Comparison of ENCODE assay signal across 15 cellular contexts in genomic region chr17:75809631-75810111, GRCh38. TPM values are rescaled to one million over a fixed set of nuclear protein-coding genes. Genes with fewer than 3 reads are reported as not detected.
DNase-seq lines count a peak whose midpoint lies in the region; ATAC-seq, FAIRE-seq and TF ChIP-seq lines count a peak whose summit lies in the region.
"Had no signal": no experiment of that assay in that cellular context is flagged by ENCODE, and none has a peak within 500 bp of the region (broad histone marks: within the 10 kb centered on the region; RNA-seq: fewer than 3 reads in every experiment).

No MANE protein-coding gene starts in this region.

- no peak overlapping the region for H2BK120ac ChIP-seq in H9 (ENCODE audit: low read depth, low read length, poor library complexity, severe bottlenecking)

- no peak overlapping the region for H2BK20ac ChIP-seq in H9 (ENCODE audit: low read depth, low read length, poor library complexity, severe bottlenecking)

- H3K36me3 Mint-ChIP-seq in H9 (ENCODE audit: insufficient read depth in 1 of 3, low read depth in 3 of 3) = peaks cover 6 to 45% (median 35%) of the 10 kb centered on the region in 3 experiments; a peak in 6 of 7 replicates
- peaks cover 25% of the 10 kb centered on the region for H3K36me3 Mint-ChIP-seq in endodermal cell (ENCODE audit: low read depth)
- H3K36me3 Mint-ChIP-seq in stimulated activated effector memory CD8-positive, alpha-beta T cell treated with anti-CD3 and anti-CD28 coated beads, Interleukin-12 subunit alpha, Interleukin-12 subunit beta, amount 100 ng/mL, for 72 hours = peaks cover 49% of the 10 kb centered on the region
- H3K36me3 Mint-ChIP-seq: IgD-negative memory B cell had no signal

- H4K8ac ChIP-seq in H9 (replicated peaks; ENCODE audit: insufficient read length, low read depth, low read length) = no peak overlapping the region

- H3K27me3 Mint-ChIP-seq in H9 (ENCODE audit: low read depth) (no peaks in the 10 kb centered on the region), endodermal cell (ENCODE audit: insufficient read depth) (no peaks in the 10 kb centered on the region)
- H3K27me3 Mint-ChIP-seq: IgD-negative memory B cell had no signal

- no TSS peak for BruUV-seq in HepG2 (replicated peaks; lab: Mats Ljungman, UMichigan)

- no peak for TF ChIP-seq EP300 in HepG2 (IDR thresholded peaks at IDR 0.05; ENCODE audit: low read depth in 2 of 2, low read length in 2 of 2)
- no peak for TF ChIP-seq EP300 in HepG2 (CRISPR knock-in tag; IDR thresholded peaks at IDR 0.05; ENCODE audit: borderline replicate concordance)

- no peaks in the 10 kb centered on the region for H3K9me3 Mint-ChIP-seq in H9
- H3K9me3 Mint-ChIP-seq in endodermal cell = no peaks in the 10 kb centered on the region
- no peaks in the 10 kb centered on the region for H3K9me3 Mint-ChIP-seq in stimulated activated effector memory CD8-positive, alpha-beta T cell treated with anti-CD3 and anti-CD28 coated beads, Interleukin-12 subunit alpha, Interleukin-12 subunit beta, amount 100 ng/mL, for 72 hours
- H3K9me3 Mint-ChIP-seq: HFFc6, IgD-negative memory B cell had no signal

- no peaks in the 10 kb centered on the region for H3K9me3 ChIP-seq in H9 (ENCODE audit: control insufficient read depth, low read depth, low read length)
- H3K9me3 ChIP-seq in endodermal cell (ENCODE audit: control insufficient read depth, low read length) = no peaks in the 10 kb centered on the region
- no peaks in the 10 kb centered on the region for H3K9me3 ChIP-seq in HepG2 (ENCODE audit: low read length)
- H3K9me3 ChIP-seq: Caco-2, Peyer's patch had no signal

- in situ Hi-C loops in HepG2 (cut with HindIII; ENCODE audit: extremely low pct_ligation_motif_present, low pct_unique_long_range_greater_than_20kb) = no loop called here

- H3K27ac Mint-ChIP-seq in H9 = no peak overlapping the region; a peak in 1 of 7 replicates
- no peak overlapping the region for H3K27ac Mint-ChIP-seq in endodermal cell
- H3K27ac Mint-ChIP-seq in stimulated activated effector memory CD8-positive, alpha-beta T cell treated with anti-CD3 and anti-CD28 coated beads, Interleukin-12 subunit alpha, Interleukin-12 subunit beta, amount 100 ng/mL, for 72 hours = peak overlapping the region; percentile 8
- H3K27ac Mint-ChIP-seq: HFFc6 had no signal

- DNase-seq in H9 (peak; percentile 28), endodermal cell (peak; percentile 45), HepG2 (ENCODE audit: low spot score) (no peak), HCEC 1CT (no peak), hypothalamus (lab: John Stamatoyannopoulos, UW) (no peak), NCI-H1436 treated with DMSO at 0.1 percent for 48 hours (lab: John Stamatoyannopoulos, UW) (no peak), SIG-M5 treated with dmso at 0.1 percent for 504 hours (lab: John Stamatoyannopoulos, UW; ENCODE audit: unreplicated experiment) (no peak)
- no peak for DNase-seq in stimulated activated effector memory CD8-positive, alpha-beta T cell treated with anti-CD3 and anti-CD28 coated beads, Interleukin-12 subunit alpha, Interleukin-12 subunit beta, amount 100 ng/mL, for 72 hours (ENCODE audit: low spot score in 2 of 2)
- DNase-seq: activated CD4-positive, CD25-positive, alpha-beta regulatory T cell; activated effector memory CD4-positive, alpha-beta T cell treated with Interleukin-2 at 50 U/mL for 16 hours; Caco-2; HFFc6; NCI-H1105 treated with DMSO at 0.1 percent for 48 hours had no signal

- no peak overlapping the region for H3K14ac ChIP-seq in H9 (ENCODE audit: insufficient read depth, low read length)

- H3K27me3 ChIP-seq in H9 (ENCODE audit: insufficient read depth, low read length) (no peaks in the 10 kb centered on the region), endodermal cell (ENCODE audit: control insufficient read depth, insufficient read depth, low read length, poor library complexity, severe bottlenecking) (no peaks in the 10 kb centered on the region), HepG2 (ENCODE audit: control insufficient read depth in 1 of 2, insufficient read depth in 2 of 2, low read length in 2 of 2) (no peaks in the 10 kb centered on the region)
- H3K27me3 ChIP-seq: Peyer's patch had no signal

- no peak overlapping the region for H4K91ac ChIP-seq in H9 (ENCODE audit: insufficient read length, low read depth, low read length)

- POLR2A ChIA-PET in HepG2 (lab: Yijun Ruan, JAX) = no interaction called here

- H4K20me1 ChIP-seq in H9 (ENCODE audit: control insufficient read depth, insufficient read depth, insufficient read length) (no peaks in the 10 kb centered on the region), HepG2 (ENCODE audit: insufficient read depth, low read length) (no peaks in the 10 kb centered on the region)

- H3K4me3 ChIP-seq in endodermal cell (ENCODE audit: low read length) (no peak overlapping the region), HepG2 (replicated peaks in 1 of 3; ENCODE audit: insufficient read depth in 1 of 3, low read depth in 2 of 3, low read length in 3 of 3) (no peak overlapping the region)
- H3K4me3 ChIP-seq: Peyer's patch had no signal

- H3K79me2 ChIP-seq in H9 (ENCODE audit: insufficient read depth, low read length) (no peaks in the 10 kb centered on the region), HepG2 (ENCODE audit: insufficient read depth, low read length) (peaks cover 7% of the 10 kb centered on the region)

- no peak overlapping the region for H2BK5ac ChIP-seq in H9 (ENCODE audit: insufficient read length, low read length)

- H3T11ph ChIP-seq in H9 (ENCODE audit: low read length) = no peak overlapping the region

- H3K23ac ChIP-seq in H9 (ENCODE audit: insufficient read length, low read depth, low read length) = no peak overlapping the region

- H3K36me3 ChIP-seq in endodermal cell (ENCODE audit: control insufficient read depth, insufficient read depth, low read length) = peaks cover 41% of the 10 kb centered on the region
- H3K36me3 ChIP-seq in HepG2 (replicated peaks in 1 of 2; ENCODE audit: control insufficient read depth in 1 of 2, insufficient read depth in 2 of 2, low read length in 2 of 2) = peaks cover 44 to 59% of the 10 kb centered on the region in 2 experiments

- H2BK15ac ChIP-seq in H9 (ENCODE audit: low read depth, low read length) = no peak overlapping the region

- CTCF ChIA-PET in HepG2 (lab: Yijun Ruan, JAX; ENCODE audit: low intra/inter-chr PET ratio, low total read pairs) = no interaction called here

- no peak for TF ChIP-seq CTCF in H9 (conservative IDR thresholded peaks at IDR 0.05)
- no peak for TF ChIP-seq CTCF in endodermal cell (conservative IDR thresholded peaks at IDR 0.05)
- no peak for TF ChIP-seq CTCF in HepG2 (CRISPR knock-in tag; IDR thresholded peaks at IDR 0.05)

- no peaks in the 10 kb centered on the region for H3K4me1 ChIP-seq in H9 (ENCODE audit: insufficient read depth, low read length)
- H3K4me1 ChIP-seq in endodermal cell (ENCODE audit: control insufficient read depth, insufficient read depth, low read length) = no peaks in the 10 kb centered on the region
- H3K4me1 ChIP-seq in HepG2 (ENCODE audit: insufficient read depth, low read length) = no peaks in the 10 kb centered on the region
- H3K4me1 ChIP-seq: Peyer's patch had no signal

- intact Hi-C loops in HepG2 (cut with micrococcal nuclease; ENCODE audit: unreplicated experiment) = no loop called here

- WGBS in H9 (ENCODE audit: extremely low coverage, insufficient read length, low lambda C conversion rate) = no CpG with 5 or more reads among the region's 24 CpGs
- 96 to 97% methylated on average over 17 to 24 of the region's 24 CpGs for WGBS in endodermal cell (ENCODE audit: insufficient coverage in 1 of 2, insufficient read length in 1 of 2), 2 experiments
- 96% methylated on average over 24 of the region's 24 CpGs for WGBS in HepG2 (ENCODE audit: low lambda C conversion rate)

- no peak overlapping the region for H3K18ac ChIP-seq in H9 (ENCODE audit: insufficient read length, low read depth, low read length)

- H3K27ac ChIP-seq in H9 (ENCODE audit: insufficient read length, low read depth, low read length) (no peak overlapping the region), endodermal cell (ENCODE audit: low read depth, low read length) (peak overlapping the region; percentile 49), HepG2 (ENCODE audit: extremely low read length, insufficient read depth, low read length) (no peak overlapping the region)

- no peak overlapping the region for H4K5ac ChIP-seq in H9 (ENCODE audit: insufficient read length, low read depth, low read length)

- H2BK12ac ChIP-seq in H9 (ENCODE audit: insufficient read length, low read depth, low read length) = no peak overlapping the region

- no peak overlapping the region for H3K4me3 Mint-ChIP-seq in H9
- no peak overlapping the region for H3K4me3 Mint-ChIP-seq in endodermal cell
- H3K4me3 Mint-ChIP-seq in stimulated activated effector memory CD8-positive, alpha-beta T cell treated with anti-CD3 and anti-CD28 coated beads, Interleukin-12 subunit alpha, Interleukin-12 subunit beta, amount 100 ng/mL, for 72 hours = no peak overlapping the region
- H3K4me3 Mint-ChIP-seq: HFFc6 had no signal

- no peaks in the 10 kb centered on the region for H3K79me1 ChIP-seq in H9 (ENCODE audit: insufficient read depth, low read depth, low read length, poor library complexity, severe bottlenecking)

- no peak overlapping the region for H3K56ac ChIP-seq in H9 (ENCODE audit: insufficient read length, low read depth, low read length)

- no peak for TF ChIP-seq POLR2A in HepG2 (IDR thresholded peaks at IDR 0.05; ENCODE audit: insufficient read depth in 1 of 2, low read depth in 2 of 2, low read length in 2 of 2)

- no peak for FAIRE-seq in HepG2 (lab: Jason Lieb, UNC)

- H3K4ac ChIP-seq in H9 (ENCODE audit: low read depth, low read length) = no peak overlapping the region

- H3K23me2 ChIP-seq in H9 (ENCODE audit: insufficient read length, low read depth, low read length, poor library complexity, severe bottlenecking) = no peaks in the 10 kb centered on the region

- no peak for TF ChIP-seq RAD21 in HepG2 (CRISPR knock-in tag; IDR thresholded peaks at IDR 0.05)

- no peak overlapping the region for H2AK5ac ChIP-seq in H9 (ENCODE audit: insufficient read length, low read length)

- H2AFZ ChIP-seq in H9 (ENCODE audit: low read length) (no peak overlapping the region), HepG2 (ENCODE audit: low read length) (no peak overlapping the region)

- H3K4me2 ChIP-seq in H9 (ENCODE audit: insufficient read depth, insufficient read length, low read length) (no peak overlapping the region), HepG2 (ENCODE audit: low read depth, low read length) (no peak overlapping the region)

- H3K9ac ChIP-seq in H9 (ENCODE audit: extremely low read depth, insufficient read length, low read length) = no peak overlapping the region
- H3K9ac ChIP-seq in endodermal cell (ENCODE audit: extremely low read depth, low read length, poor library complexity, severe bottlenecking) = no peak overlapping the region
- no peak overlapping the region for H3K9ac ChIP-seq in HepG2 (ENCODE audit: insufficient read depth, low read depth, low read length)

- H3K4me1 Mint-ChIP-seq in H9 (no peaks in the 10 kb centered on the region), endodermal cell (no peaks in the 10 kb centered on the region)
- H3K4me1 Mint-ChIP-seq in stimulated activated effector memory CD8-positive, alpha-beta T cell treated with anti-CD3 and anti-CD28 coated beads, Interleukin-12 subunit alpha, Interleukin-12 subunit beta, amount 100 ng/mL, for 72 hours = peaks cover 8% of the 10 kb centered on the region

- no peak for ATAC-seq in HepG2
- ATAC-seq in stimulated activated effector memory CD8-positive, alpha-beta T cell treated with anti-CD3 and anti-CD28 coated beads, Interleukin-12 subunit alpha, Interleukin-12 subunit beta, amount 100 ng/mL, for 72 hours = no peak

RNA-seq across cellular contexts. Expression of gene UNK, which starts 25.1 kb away (rescaled TPM):
- 35.6 and 36.4 TPM in 2 replicates for total RNA-seq in H9 (2021)
- 10 to 100 TPM; 38.0 to 39.0 TPM for total RNA-seq in endodermal cell
- 40.1 TPM for polyA plus RNA-seq in endodermal cell (2013, experiment 1 of 2)
- 37.5 TPM for polyA plus RNA-seq in endodermal cell (2013, experiment 2 of 2)
- 28.6 and 33.0 TPM in 2 replicates for total RNA-seq in HepG2 (2016; rRNA removed; fragmentation: Illumina TruSeq; extraction: Trizol)
- total RNA-seq in HepG2 (2016; cell fraction: cytosol; rRNA removed; fragmentation: Illumina TruSeq; extraction: Trizol; ENCODE audit: low read depth) = 37.2 and 44.0 TPM in 2 replicates
- total RNA-seq in HepG2 (2016; cell fraction: insoluble cytoplasmic fraction; rRNA removed; fragmentation: Illumina TruSeq; extraction: Trizol) = 21.2 and 33.0 TPM in 2 replicates
- total RNA-seq in HepG2 (2016; cell fraction: membrane; rRNA removed; fragmentation: Illumina TruSeq; extraction: Trizol) = 58.6 and 59.5 TPM in 2 replicates
- 38.6 and 43.6 TPM in 2 replicates for total RNA-seq in HepG2 (2016; cell fraction: nucleus; rRNA removed; fragmentation: Illumina TruSeq; extraction: Trizol)
- 30.7 and 31.6 TPM in 2 replicates for polyA plus RNA-seq in HepG2 (2011; rRNA removed)
- 18.7 and 21.7 TPM in 2 replicates for polyA plus RNA-seq in HepG2 (2011; cell fraction: cytosol; rRNA removed)
- 50.0 and 56.4 TPM in 2 replicates for polyA plus RNA-seq in HepG2 (2011; cell fraction: nucleus; rRNA removed)
- 20.8 and 23.9 TPM in 2 replicates for polyA plus RNA-seq in HepG2 (2012)
- polyA plus RNA-seq in HepG2 (2016; cell fraction: cytosol; fragmentation: Illumina TruSeq; extraction: Trizol; ENCODE audit: low read depth) = 55.3 and 62.7 TPM in 2 replicates
- polyA plus RNA-seq in HepG2 (2016; cell fraction: insoluble cytoplasmic fraction; fragmentation: Illumina TruSeq; extraction: Trizol; ENCODE audit: low read depth) = 28.7 and 35.1 TPM in 2 replicates
- polyA plus RNA-seq in HepG2 (2016; cell fraction: membrane; fragmentation: Illumina TruSeq; extraction: Trizol; ENCODE audit: low read depth) = 64.7 and 69.9 TPM in 2 replicates
- 52.8 and 60.0 TPM in 2 replicates for polyA plus RNA-seq in HepG2 (2016; cell fraction: nucleus; fragmentation: Illumina TruSeq; extraction: Trizol; ENCODE audit: insufficient read depth, low read depth)
- polyA minus RNA-seq in HepG2 (2011; rRNA and poly(A)+ RNA removed; ENCODE audit: low replicate concordance) = 24.3 and 28.1 TPM in 2 replicates
- polyA minus RNA-seq in HepG2 (2011; cell fraction: cytosol; rRNA and poly(A)+ RNA removed) = 10.4 and 14.9 TPM in 2 replicates
- polyA minus RNA-seq in HepG2 (2011; cell fraction: nucleus; rRNA and poly(A)+ RNA removed) = 78.9 and 91.3 TPM in 2 replicates

RNA-seq across cellular contexts. Expression of gene UNC13D, which starts 34.5 kb away (rescaled TPM):
- total RNA-seq in H9 (2021) (6.3 and 6.8 TPM in 2 replicates), endodermal cell (1 to 10 TPM; 6.3 to 6.4 TPM), HepG2 (2016; rRNA removed; fragmentation: Illumina TruSeq; extraction: Trizol) (27.2 and 42.7 TPM in 2 replicates)
- polyA plus RNA-seq in endodermal cell (2013, experiment 1 of 2) = 1.1 TPM
- 2.6 TPM for polyA plus RNA-seq in endodermal cell (2013, experiment 2 of 2)
- total RNA-seq in HepG2 (2016; cell fraction: cytosol; rRNA removed; fragmentation: Illumina TruSeq; extraction: Trizol; ENCODE audit: low read depth) = 14.5 and 15.7 TPM in 2 replicates
- total RNA-seq in HepG2 (2016; cell fraction: insoluble cytoplasmic fraction; rRNA removed; fragmentation: Illumina TruSeq; extraction: Trizol) = 22.9 and 43.4 TPM in 2 replicates
- 23.8 and 27.2 TPM in 2 replicates for total RNA-seq in HepG2 (2016; cell fraction: membrane; rRNA removed; fragmentation: Illumina TruSeq; extraction: Trizol)
- 38.7 and 48.5 TPM in 2 replicates for total RNA-seq in HepG2 (2016; cell fraction: nucleus; rRNA removed; fragmentation: Illumina TruSeq; extraction: Trizol)
- polyA plus RNA-seq in HepG2 (2011; rRNA removed) = 29.7 and 40.0 TPM in 2 replicates
- polyA plus RNA-seq in HepG2 (2011; cell fraction: cytosol; rRNA removed) = 7.5 and 12.9 TPM in 2 replicates
- polyA plus RNA-seq in HepG2 (2011; cell fraction: nucleus; rRNA removed) = 244 and 327 TPM in 2 replicates
- 21.7 and 27.3 TPM in 2 replicates for polyA plus RNA-seq in HepG2 (2012)
- polyA plus RNA-seq in HepG2 (2016; cell fraction: cytosol; fragmentation: Illumina TruSeq; extraction: Trizol; ENCODE audit: low read depth) = 6.0 and 6.9 TPM in 2 replicates
- polyA plus RNA-seq in HepG2 (2016; cell fraction: insoluble cytoplasmic fraction; fragmentation: Illumina TruSeq; extraction: Trizol; ENCODE audit: low read depth) = 21.6 and 29.9 TPM in 2 replicates
- polyA plus RNA-seq in HepG2 (2016; cell fraction: membrane; fragmentation: Illumina TruSeq; extraction: Trizol; ENCODE audit: low read depth) = 17.3 and 18.9 TPM in 2 replicates
- polyA plus RNA-seq in HepG2 (2016; cell fraction: nucleus; fragmentation: Illumina TruSeq; extraction: Trizol; ENCODE audit: insufficient read depth, low read depth) = 126 and 127 TPM in 2 replicates
- 76.6 and 82.7 TPM in 2 replicates for polyA minus RNA-seq in HepG2 (2011; rRNA and poly(A)+ RNA removed; ENCODE audit: low replicate concordance)
- 20.3 and 24.5 TPM in 2 replicates for polyA minus RNA-seq in HepG2 (2011; cell fraction: cytosol; rRNA and poly(A)+ RNA removed)
- 59.1 and 68.5 TPM in 2 replicates for polyA minus RNA-seq in HepG2 (2011; cell fraction: nucleus; rRNA and poly(A)+ RNA removed)

RNA-seq across cellular contexts. Expression of gene GALK1, which starts 44.7 kb away (rescaled TPM):
- total RNA-seq in H9 (2021) = 36.7 and 38.4 TPM in 2 replicates
- 10 to 100 TPM; 26.7 to 33.2 TPM for total RNA-seq in endodermal cell
- 25.1 TPM for polyA plus RNA-seq in endodermal cell (2013, experiment 1 of 2)
- 22.8 TPM for polyA plus RNA-seq in endodermal cell (2013, experiment 2 of 2)
- 93.6 and 95.6 TPM in 2 replicates for total RNA-seq in HepG2 (2016; rRNA removed; fragmentation: Illumina TruSeq; extraction: Trizol)
- 31.6 and 39.5 TPM in 2 replicates for total RNA-seq in HepG2 (2016; cell fraction: cytosol; rRNA removed; fragmentation: Illumina TruSeq; extraction: Trizol; ENCODE audit: low read depth)
- total RNA-seq in HepG2 (2016; cell fraction: insoluble cytoplasmic fraction; rRNA removed; fragmentation: Illumina TruSeq; extraction: Trizol) = 94.0 and 98.0 TPM in 2 replicates
- 35.0 and 44.2 TPM in 2 replicates for total RNA-seq in HepG2 (2016; cell fraction: membrane; rRNA removed; fragmentation: Illumina TruSeq; extraction: Trizol)
- 44.3 and 48.9 TPM in 2 replicates for total RNA-seq in HepG2 (2016; cell fraction: nucleus; rRNA removed; fragmentation: Illumina TruSeq; extraction: Trizol)
- 59.9 and 93.0 TPM in 2 replicates for polyA plus RNA-seq in HepG2 (2011; rRNA removed)
- 65.7 and 112 TPM in 2 replicates for polyA plus RNA-seq in HepG2 (2011; cell fraction: cytosol; rRNA removed)
- polyA plus RNA-seq in HepG2 (2011; cell fraction: nucleus; rRNA removed) = 162 and 164 TPM in 2 replicates
- 57.4 and 59.7 TPM in 2 replicates for polyA plus RNA-seq in HepG2 (2012)
- 29.0 and 30.8 TPM in 2 replicates for polyA plus RNA-seq in HepG2 (2016; cell fraction: cytosol; fragmentation: Illumina TruSeq; extraction: Trizol; ENCODE audit: low read depth)
- 86.3 and 86.5 TPM in 2 replicates for polyA plus RNA-seq in HepG2 (2016; cell fraction: insoluble cytoplasmic fraction; fragmentation: Illumina TruSeq; extraction: Trizol; ENCODE audit: low read depth)
- 25.3 and 27.1 TPM in 2 replicates for polyA plus RNA-seq in HepG2 (2016; cell fraction: membrane; fragmentation: Illumina TruSeq; extraction: Trizol; ENCODE audit: low read depth)
- polyA plus RNA-seq in HepG2 (2016; cell fraction: nucleus; fragmentation: Illumina TruSeq; extraction: Trizol; ENCODE audit: insufficient read depth, low read depth) = 72.3 and 78.9 TPM in 2 replicates
- polyA minus RNA-seq in HepG2 (2011; rRNA and poly(A)+ RNA removed; ENCODE audit: low replicate concordance) = 28.9 and 121 TPM in 2 replicates
- 45.9 and 49.6 TPM in 2 replicates for polyA minus RNA-seq in HepG2 (2011; cell fraction: cytosol; rRNA and poly(A)+ RNA removed)
- 26.3 and 28.6 TPM in 2 replicates for polyA minus RNA-seq in HepG2 (2011; cell fraction: nucleus; rRNA and poly(A)+ RNA removed)

RNA-seq across cellular contexts. Expression of gene WBP2, which starts 45.5 kb away (rescaled TPM):
- total RNA-seq in H9 (2021) = 59.2 and 63.2 TPM in 2 replicates
- 10 to 100 TPM; 74.3 to 82.7 TPM for total RNA-seq in endodermal cell
- polyA plus RNA-seq in endodermal cell (2013, experiment 1 of 2) = 89.2 TPM
- 87.4 TPM for polyA plus RNA-seq in endodermal cell (2013, experiment 2 of 2)
- 28.2 and 29.2 TPM in 2 replicates for total RNA-seq in HepG2 (2016; rRNA removed; fragmentation: Illumina TruSeq; extraction: Trizol)
- total RNA-seq in HepG2 (2016; cell fraction: cytosol; rRNA removed; fragmentation: Illumina TruSeq; extraction: Trizol; ENCODE audit: low read depth) = 15.4 and 19.3 TPM in 2 replicates
- 23.5 and 33.2 TPM in 2 replicates for total RNA-seq in HepG2 (2016; cell fraction: insoluble cytoplasmic fraction; rRNA removed; fragmentation: Illumina TruSeq; extraction: Trizol)
- total RNA-seq in HepG2 (2016; cell fraction: membrane; rRNA removed; fragmentation: Illumina TruSeq; extraction: Trizol) = 22.1 and 25.3 TPM in 2 replicates
- 17.9 and 23.5 TPM in 2 replicates for total RNA-seq in HepG2 (2016; cell fraction: nucleus; rRNA removed; fragmentation: Illumina TruSeq; extraction: Trizol)
- 29.5 and 34.6 TPM in 2 replicates for polyA plus RNA-seq in HepG2 (2011; rRNA removed)
- polyA plus RNA-seq in HepG2 (2011; cell fraction: cytosol; rRNA removed) = 24.9 and 26.1 TPM in 2 replicates
- polyA plus RNA-seq in HepG2 (2011; cell fraction: nucleus; rRNA removed) = 77.1 and 77.4 TPM in 2 replicates
- polyA plus RNA-seq in HepG2 (2012) = 95.2 and 97.1 TPM in 2 replicates
- 14.4 and 17.2 TPM in 2 replicates for polyA plus RNA-seq in HepG2 (2016; cell fraction: cytosol; fragmentation: Illumina TruSeq; extraction: Trizol; ENCODE audit: low read depth)
- polyA plus RNA-seq in HepG2 (2016; cell fraction: insoluble cytoplasmic fraction; fragmentation: Illumina TruSeq; extraction: Trizol; ENCODE audit: low read depth) = 51.6 and 76.7 TPM in 2 replicates
- 27.3 and 29.7 TPM in 2 replicates for polyA plus RNA-seq in HepG2 (2016; cell fraction: membrane; fragmentation: Illumina TruSeq; extraction: Trizol; ENCODE audit: low read depth)
- polyA plus RNA-seq in HepG2 (2016; cell fraction: nucleus; fragmentation: Illumina TruSeq; extraction: Trizol; ENCODE audit: insufficient read depth, low read depth) = 87.1 and 89.4 TPM in 2 replicates
- polyA minus RNA-seq in HepG2 (2011; rRNA and poly(A)+ RNA removed; ENCODE audit: low replicate concordance) = 39.8 and 42.3 TPM in 2 replicates
- polyA minus RNA-seq in HepG2 (2011; cell fraction: cytosol; rRNA and poly(A)+ RNA removed) = 35.5 and 39.9 TPM in 2 replicates
- polyA minus RNA-seq in HepG2 (2011; cell fraction: nucleus; rRNA and poly(A)+ RNA removed) = 30.1 and 38.2 TPM in 2 replicates

Comparison
In these comparisons a context has a peak if more than half of its experiments do, and no peak if none do; other contexts are left out.
1. DNase-seq: peak in H9 (single experiment) and endodermal cell (single experiment); none in HepG2 (single experiment), stimulated activated effector memory CD8-positive, alpha-beta T cell treated with anti-CD3 and anti-CD28 coated beads, Interleukin-12 subunit alpha, Interleukin-12 subunit beta, amount 100 ng/mL, for 72 hours (0 of 2), HCEC 1CT (single experiment), hypothalamus (0 of 51), NCI-H1436 treated with DMSO at 0.1 percent for 48 hours (single experiment) and SIG-M5 treated with dmso at 0.1 percent for 504 hours (single experiment).